ENCODE assay signal across 14 cellular contexts in genomic region chr1:228990906-228991569, GRCh38.
DNase-seq lines count a peak whose midpoint lies in the region; ATAC-seq, FAIRE-seq and TF ChIP-seq lines count a peak whose summit lies in the region.
"Had no signal": no experiment of that assay in that cellular context is flagged by ENCODE, and none has a peak within 500 bp of the region (broad histone marks: within the 10 kb centered on the region; RNA-seq: fewer than 3 reads in every experiment).

No MANE protein-coding gene starts in this region.

- H3K4me2 ChIP-seq in Loucy (ENCODE audit: low read depth, low read length, poor library complexity, severe bottlenecking) = no peak overlapping the region
- H3K4me2 ChIP-seq: PC-9 had no signal

- TF ChIP-seq CTCF in Loucy (conservative IDR thresholded peaks at IDR 0.05; ENCODE audit: low read length) (no peak), liver (IDR thresholded peaks at IDR 0.05; ENCODE audit: low read depth, low read length, missing input control) (no peak), transverse colon (IDR thresholded peaks at IDR 0.05) (no peak), kidney (IDR thresholded peaks at IDR 0.05; ENCODE audit: borderline replicate concordance, extremely low read depth, insufficient read depth) (no peak)

- no peaks in the 10 kb centered on the region for H3K79me2 ChIP-seq in Loucy (ENCODE audit: insufficient read depth, low read length)

- intact Hi-C loops in transverse colon (cut with DNase I; ENCODE audit: low total_unique reads) (no loop called here), kidney (cut with DNase I) (no loop called here)

- no peak for TF ChIP-seq EP300 in transverse colon (IDR thresholded peaks at IDR 0.05; ENCODE audit: low read depth)

- in situ Hi-C loops in transverse colon (cut with MboI; ENCODE audit: low pct_ligation_motif_present in 1 of 4, low pct_unique_long_range_greater_than_20kb in 1 of 4, low sequenced_read_pairs in 3 of 4) = no loop called here

- ATAC-seq in HG02763 (IDR thresholded peaks at IDR 0.05; ENCODE audit: unreplicated experiment) = no peak

- WGBS in liver = 85% methylated on average over 13 of the region's 13 CpGs
- WGBS in transverse colon (ENCODE audit: low coverage in 1 of 2), 2 donors = 87 to 91% methylated on average over 3 to 13 of the region's 13 CpGs

- no peaks in the 10 kb centered on the region for H4K20me1 ChIP-seq in Loucy (ENCODE audit: insufficient read depth, low read length, poor library complexity, severe bottlenecking)

- peak overlapping the region; percentile 47 to 76 for H3K27ac ChIP-seq in liver (ENCODE audit: low read depth in 1 of 2, low read length in 2 of 2)
- peak overlapping the region; percentile 55 to 82 (median 64) for H3K27ac ChIP-seq in transverse colon
- peak overlapping the region in 1 of 2 donors; percentile 49 for H3K27ac ChIP-seq in kidney (ENCODE audit: low read depth in 2 of 2, low read length in 2 of 2)
- H3K27ac ChIP-seq: PC-9 had no signal

- DNase-seq in SKM-1 treated with dmso at 0.1 percent for 144 hours (lab: John Stamatoyannopoulos, UW; ENCODE audit: unreplicated experiment) (peak; percentile 83), transverse colon (no peak), kidney (no peak)
- DNase-seq in activated effector memory CD4-positive, alpha-beta T cell treated with Interleukin-2 at 50 U/mL for 16 hours = no peak
- DNase-seq: activated naive CD4-positive, alpha-beta T cell treated with anti-CD3 and anti-CD28 coated beads, Interleukin-2, amount 10 ng/mL, durations not matched to agents 7 days and 5 days; CD4-positive, alpha-beta memory T cell; EL; mammary epithelial cell; nephron progenitor cell; PC-9 had no signal

- H3K9me3 ChIP-seq in Loucy (ENCODE audit: insufficient read depth, low read depth, low read length) (no peaks in the 10 kb centered on the region), liver (ENCODE audit: control insufficient read depth in 4 of 4, low read length in 3 of 4) (no peaks in the 10 kb centered on the region), transverse colon (no peaks in the 10 kb centered on the region), kidney (ENCODE audit: control insufficient read depth in 1 of 2, low read length in 2 of 2) (no peaks in the 10 kb centered on the region)
- H3K9me3 ChIP-seq: uterus had no signal

- no peaks in the 10 kb centered on the region for H3K27me3 ChIP-seq in Loucy (ENCODE audit: insufficient read depth, low read length, poor library complexity, severe bottlenecking)
- H3K27me3 ChIP-seq in liver (ENCODE audit: control insufficient read depth in 4 of 4, insufficient read depth in 4 of 4, low read length in 3 of 4) = no peaks in the 10 kb centered on the region
- no peaks in the 10 kb centered on the region for H3K27me3 ChIP-seq in transverse colon
- H3K27me3 ChIP-seq: uterus had no signal

- no peak for TF ChIP-seq RAD21 in liver (IDR thresholded peaks at IDR 0.05)

- no peaks in the 10 kb centered on the region for H3K9me2 ChIP-seq in Loucy (replicated peaks; ENCODE audit: low read depth, low read length)

- H3K4me1 ChIP-seq in Loucy (ENCODE audit: insufficient read depth, low read length, poor library complexity, severe bottlenecking) (peaks cover 22% of the 10 kb centered on the region), liver (ENCODE audit: control insufficient read depth in 4 of 4, insufficient read depth in 4 of 4, low read length in 3 of 4) (peaks cover 8 to 28% (median 17%) of the 10 kb centered on the region in 4 donors), transverse colon (peaks cover 0 to 34% (median 11%) of the 10 kb centered on the region in 4 donors), kidney (ENCODE audit: control insufficient read depth in 1 of 2, insufficient read depth in 1 of 2, low read depth in 1 of 2, low read length in 2 of 2) (peaks cover 10 to 11% of the 10 kb centered on the region in 2 donors)
- H3K4me1 ChIP-seq: uterus had no signal

- FAIRE-seq in kidney (lab: Jason Lieb, UNC) = no peak

- H3K9ac ChIP-seq in Loucy (ENCODE audit: low read depth, low read length, poor library complexity, severe bottlenecking) (peak overlapping the region; percentile 14), liver (ENCODE audit: low read depth in 1 of 2, low read length in 2 of 2) (no peak overlapping the region), kidney (ENCODE audit: low read length in 2 of 2) (no peak overlapping the region)

- no peak overlapping the region for H3K4me3 ChIP-seq in Loucy (ENCODE audit: low read length, poor library complexity, severe bottlenecking)
- no peak overlapping the region for H3K4me3 ChIP-seq in liver (ENCODE audit: low read depth in 1 of 3, low read length in 3 of 3)
- H3K4me3 ChIP-seq in transverse colon = no peak overlapping the region
- H3K4me3 ChIP-seq in kidney (ENCODE audit: low read length in 2 of 2) = no peak overlapping the region
- H3K4me3 ChIP-seq: PC-9, uterus had no signal

- H3F3A ChIP-seq in Loucy (ENCODE audit: low read depth) = no peaks in the 10 kb centered on the region

- peak overlapping the region; percentile 85 for H2AFZ ChIP-seq in Loucy (ENCODE audit: low read length)
- H2AFZ ChIP-seq: PC-9 had no signal

- H3K36me3 ChIP-seq in Loucy (ENCODE audit: insufficient read depth, low read length) (no peaks in the 10 kb centered on the region), liver (ENCODE audit: control insufficient read depth in 4 of 4, insufficient read depth in 3 of 4, low read depth in 1 of 4, low read length in 3 of 4) (no peaks in the 10 kb centered on the region), transverse colon (no peaks in the 10 kb centered on the region), kidney (ENCODE audit: control insufficient read depth in 1 of 2, insufficient read depth in 2 of 2, low read length in 2 of 2) (no peaks in the 10 kb centered on the region)
- H3K36me3 ChIP-seq: uterus had no signal

- TF ChIP-seq POLR2A in transverse colon (IDR thresholded peaks at IDR 0.05) = no peak

TF ChIP-seq in liver, 16 proteins besides CTCF, POLR2A, EP300 and RAD21:
- no peak for TF ChIP-seq REST (IDR thresholded peaks at IDR 0.05)
